In the genomic region with DNA sequence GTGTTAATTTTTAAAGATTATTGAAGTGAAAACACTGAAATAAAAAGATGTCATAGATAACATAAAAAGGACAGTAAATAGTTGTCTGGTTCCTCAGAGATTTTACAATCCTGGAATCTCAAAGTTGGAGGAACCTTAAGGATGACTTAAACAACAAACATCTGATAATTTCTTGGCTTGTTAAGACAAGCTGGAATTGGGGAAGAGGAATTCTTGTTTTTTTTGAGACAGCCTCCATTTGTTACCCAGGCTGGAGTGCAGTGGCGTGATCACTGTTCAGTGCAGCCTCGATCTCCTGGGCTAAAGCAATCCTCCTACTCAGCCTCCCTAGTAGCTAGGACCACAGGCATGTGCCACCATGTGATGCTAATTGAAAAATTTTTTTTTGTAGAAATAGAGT, we compare ENCODE assay signal across 12 cellular contexts. TPM values are rescaled to one million over a fixed set of nuclear protein-coding genes. Genes with fewer than 3 reads are reported as not detected.
A peak's percentile ranks its signal among the peaks of the same experiment; 100 is the strongest.
DNase-seq lines count a peak whose midpoint lies in the region; FAIRE-seq and TF ChIP-seq lines count a peak whose summit lies in the region.
"Had no signal": no experiment of that assay in that cellular context is flagged by ENCODE, and none has a peak within 500 bp of the region (broad histone marks: within the 10 kb centered on the region; RNA-seq: fewer than 3 reads in every experiment).

No MANE protein-coding gene starts in this region.

- H3K27me3 Mint-ChIP-seq in T-helper 1 cell treated with Interleukin-12 subunit alpha and Interleukin-12 subunit beta and Interleukin-4 antibody, amounts not matched to agents 30 μg/mL and 1 μg/mL, for 36 hours (ENCODE audit: low read depth): no peaks in the 10 kb centered on the region
- H3K27me3 Mint-ChIP-seq: stimulated activated naive CD8-positive, alpha-beta T cell treated with anti-CD3 and anti-CD28 coated beads, Interleukin-15, amount 100 ng/mL, for 72 hours had no signal

- H3K36me3 ChIP-seq in bronchial epithelial cell (ENCODE audit: control insufficient read depth, insufficient read depth, low read length) (peaks cover 5% of the 10 kb centered on the region), neutrophil (peaks cover 16% of the 10 kb centered on the region)

- H3K27me3 ChIP-seq in bronchial epithelial cell (ENCODE audit: control insufficient read depth, insufficient read depth, low read length) (no peaks in the 10 kb centered on the region), neutrophil (no peaks in the 10 kb centered on the region)

- peak overlapping the region; percentile 99 for H3K4me3 Mint-ChIP-seq in T-helper 1 cell treated with Interleukin-12 subunit alpha and Interleukin-12 subunit beta and Interleukin-4 antibody, amounts not matched to agents 30 μg/mL and 1 μg/mL, for 36 hours

- no peaks in the 10 kb centered on the region for H3K9me3 ChIP-seq in neutrophil

- H3K27ac Mint-ChIP-seq in T-helper 1 cell treated with Interleukin-12 subunit alpha and Interleukin-12 subunit beta and Interleukin-4 antibody, amounts not matched to agents 30 μg/mL and 1 μg/mL, for 36 hours: peak overlapping the region; percentile 14

- no peak for TF ChIP-seq POLR2A in NB4 (IDR thresholded peaks at IDR 0.05; ENCODE audit: extremely low read depth, insufficient read length)

- peak overlapping the region; percentile 94 for H3K27ac ChIP-seq in neutrophil

- peaks cover 31% of the 10 kb centered on the region for H3K4me1 Mint-ChIP-seq in T-helper 1 cell treated with Interleukin-12 subunit alpha and Interleukin-12 subunit beta and Interleukin-4 antibody, amounts not matched to agents 30 μg/mL and 1 μg/mL, for 36 hours (ENCODE audit: low read depth)

- TF ChIP-seq CTCF in NB4 (IDR thresholded peaks at IDR 0.05; ENCODE audit: low read depth, low read length) (no peak), bronchial epithelial cell (IDR thresholded peaks at IDR 0.05; ENCODE audit: insufficient read depth, low read length, severe bottlenecking) (no peak), neutrophil (IDR thresholded peaks at IDR 0.05) (no peak)

- H3K4me3 ChIP-seq in NB4 (ENCODE audit: low read depth, low read length) (peak overlapping the region; percentile 85), bronchial epithelial cell (ENCODE audit: low read depth, low read length) (no peak overlapping the region), neutrophil (ENCODE audit: low read depth in 1 of 2, low read length in 1 of 2) (no peak overlapping the region)

- no peaks in the 10 kb centered on the region for H3K9me3 Mint-ChIP-seq in T-helper 1 cell treated with Interleukin-12 subunit alpha and Interleukin-12 subunit beta and Interleukin-4 antibody, amounts not matched to agents 30 μg/mL and 1 μg/mL, for 36 hours
- H3K9me3 Mint-ChIP-seq: stimulated activated naive CD8-positive, alpha-beta T cell treated with anti-CD3 and anti-CD28 coated beads, Interleukin-15, amount 100 ng/mL, for 72 hours had no signal

- DNase-seq in T-helper 1 cell (no peak), NB4 (ENCODE audit: low read depth) (peak; percentile 14), bronchial epithelial cell (ENCODE audit: low read depth) (peak; percentile 62), cortex of kidney (lab: John Stamatoyannopoulos, UW) (no peak), HT-29 (ENCODE audit: low spot score) (no peak)
- no peak for DNase-seq in stimulated activated CD4-positive, alpha-beta T cell treated with anti-CD3 and anti-CD28 coated beads, Interleukin-15, amount 100 ng/mL, for 24 hours
- DNase-seq: 8988T; effector CD4-positive, alpha-beta T cell; NCI-H526; stimulated activated naive CD8-positive, alpha-beta T cell treated with anti-CD3 and anti-CD28 coated beads, Interleukin-15, amount 100 ng/mL, for 72 hours had no signal

- H3K36me3 Mint-ChIP-seq in T-helper 1 cell treated with Interleukin-12 subunit alpha and Interleukin-12 subunit beta and Interleukin-4 antibody, amounts not matched to agents 30 μg/mL and 1 μg/mL, for 36 hours (ENCODE audit: low read depth): peaks cover 9% of the 10 kb centered on the region

- H3K4me1 ChIP-seq in neutrophil (ENCODE audit: control insufficient read depth in 1 of 2, insufficient read depth in 1 of 2, low read depth in 1 of 2, low read length in 1 of 2): peaks cover 25 to 32% of the 10 kb centered on the region in 2 experiments

- no peak for FAIRE-seq in bronchial epithelial cell (lab: Jason Lieb, UNC)

RNA-seq across cellular contexts. Expression of a gene that starts 2.3 kb away (rescaled TPM):
- total RNA-seq in bronchial epithelial cell: 126 and 131 TPM in 2 replicates
- total RNA-seq in HT-29 (2014; rRNA removed; shearing (Covaris generic)): 18.5 and 21.7 TPM in 2 replicates

RNA-seq across cellular contexts. Expression of a gene that starts 37.3 kb away (rescaled TPM):
- 5.8 and 7.2 TPM in 2 replicates for total RNA-seq in bronchial epithelial cell
- 2.5 and 4.2 TPM in 2 replicates for total RNA-seq in HT-29 (2014; rRNA removed; shearing (Covaris generic))

Comparison
In these comparisons a context has a peak if more than half of its experiments do, and no peak if none do; other contexts are left out.
1. DNase-seq: peak in NB4 (single experiment) and bronchial epithelial cell (single experiment); none in T-helper 1 cell (0 of 5), cortex of kidney (single experiment), stimulated activated CD4-positive, alpha-beta T cell treated with anti-CD3 and anti-CD28 coated beads, Interleukin-15, amount 100 ng/mL, for 24 hours (single experiment) and HT-29 (single experiment).